ENCODE assay signal across 15 cellular contexts in the genomic region with DNA sequence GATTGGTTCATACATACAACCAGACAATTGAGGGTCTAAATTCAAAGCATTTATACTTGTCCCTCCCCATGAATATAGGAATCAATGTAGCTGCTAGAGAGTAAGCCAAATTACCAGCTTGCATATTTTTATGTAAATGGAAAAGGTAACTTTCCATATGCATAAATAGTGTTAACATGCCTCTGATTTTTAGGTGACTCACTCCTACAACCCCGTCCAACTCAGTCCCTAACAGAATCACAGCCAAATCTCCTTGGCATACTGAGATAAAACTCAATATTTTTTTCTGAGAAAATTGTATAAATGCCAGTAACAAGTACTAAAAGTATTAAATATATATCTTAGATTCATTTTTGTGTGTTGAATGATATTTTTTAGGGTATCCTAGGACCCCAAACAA.
"Had no signal": no experiment of that assay in that cellular context is flagged by ENCODE, and none has a peak within 500 bp of the region (broad histone marks: within the 10 kb centered on the region; RNA-seq: fewer than 3 reads in every experiment).

No MANE protein-coding gene starts in this region.

- H3K36me3 ChIP-seq: colonic mucosa, esophagus squamous epithelium, sigmoid colon, tibial artery, uterus had no signal

- H3K4me1 ChIP-seq: colonic mucosa, uterus had no signal

- H3K4me3 ChIP-seq: colonic mucosa, esophagus squamous epithelium, lung, sigmoid colon, tibial artery, uterus had no signal

- DNase-seq: activated CD4-positive, alpha-beta T cell treated with anti-CD3 and anti-CD28 coated beads, Interleukin-2, amount 50 U/mL, for 4 hours; activated CD4-positive, CD25-positive, alpha-beta regulatory T cell treated with anti-CD3 and anti-CD28 coated beads, Interleukin-2, amount 50 U/mL, for 72 hours; activated naive CD4-positive, alpha-beta T cell treated with Interleukin-2 at 50 U/mL for 16 hours; activated T-cell treated with anti-CD3 and anti-CD28 coated beads for 4 hours; aorta; central memory CD4-positive, alpha-beta T cell; colonic mucosa; esophagus squamous epithelium; left colon; sigmoid colon; stimulated activated CD4-positive, alpha-beta T cell treated with anti-CD3 and anti-CD28 coated beads, Interleukin-12 subunit alpha, Interleukin-12 subunit beta, amount 100 ng/mL, for 4 hours; stimulated activated CD4-positive, alpha-beta T cell treated with anti-CD3 and anti-CD28 coated beads, Interleukin-2, amount 100 ng/mL, for 24 hours; tibial artery; uterus had no signal

- H3K9me3 ChIP-seq: colonic mucosa, esophagus squamous epithelium, sigmoid colon, tibial artery, uterus had no signal

- H3K27me3 ChIP-seq: colonic mucosa, esophagus squamous epithelium, sigmoid colon, tibial artery, uterus had no signal

- H3K27ac ChIP-seq: colonic mucosa, esophagus squamous epithelium, sigmoid colon, tibial artery, uterus had no signal
